8 cellular contexts compared by ENCODE assay signal in the genomic region with DNA sequence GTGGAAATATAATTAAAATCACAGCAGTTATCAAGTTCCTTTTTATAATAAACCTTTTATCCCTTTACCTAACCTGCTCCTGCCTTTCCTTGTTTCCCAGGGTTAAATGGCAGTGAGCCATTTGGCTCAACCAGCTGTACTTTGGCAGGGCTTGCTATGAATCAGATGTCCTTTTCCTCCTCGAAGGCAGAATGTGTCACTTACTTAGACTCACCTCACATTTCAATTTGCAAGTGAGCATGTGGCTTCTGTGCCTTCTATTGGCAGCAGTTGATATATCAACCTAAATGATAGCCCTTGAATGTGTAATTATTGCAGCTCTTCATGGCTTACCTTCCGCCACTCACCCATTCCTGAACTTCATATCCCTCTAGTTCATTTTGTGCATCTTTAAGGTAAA.
DNase-seq lines count a peak whose midpoint lies in the region; ATAC-seq and TF ChIP-seq lines count a peak whose summit lies in the region.

No MANE protein-coding gene starts in this region.

- no peaks in the 10 kb centered on the region for H3K36me3 ChIP-seq in MG63
- no peaks in the 10 kb centered on the region for H3K36me3 ChIP-seq in mammary epithelial cell (ENCODE audit: insufficient read depth, low read length)
- no peaks in the 10 kb centered on the region for H3K36me3 ChIP-seq in upper lobe of right lung

- WGBS in mammary epithelial cell (ENCODE audit: low coverage, missing lambda C conversion rate), result 25% methylated on average over 2 of the region's 2 CpGs

- no peak overlapping the region for H3K4me3 ChIP-seq in MG63
- H3K4me3 ChIP-seq in mammary epithelial cell (replicated peaks in 1 of 3; ENCODE audit: insufficient read depth in 1 of 3, low read depth in 2 of 3, low read length in 3 of 3), result no peak overlapping the region
- H3K4me3 ChIP-seq in upper lobe of right lung, result no peak overlapping the region

- CTCF ChIA-PET in mammary epithelial cell (lab: Charles Lee; ENCODE audit: low non-redundant PET), result no interaction called here

- dilution Hi-C loops in mammary epithelial cell (cut with HindIII; ENCODE audit: low sequenced_read_pairs), result no loop called here

- no peaks in the 10 kb centered on the region for H3K79me2 ChIP-seq in mammary epithelial cell (ENCODE audit: insufficient read depth, low read length)

- peak; percentile 75 for ATAC-seq in upper lobe of right lung
- ATAC-seq in GM21528 (IDR thresholded peaks at IDR 0.05; ENCODE audit: low FRiP score, unreplicated experiment), result no peak
- no peak for ATAC-seq in GM18861 (IDR thresholded peaks at IDR 0.05; ENCODE audit: unreplicated experiment)

- no peaks in the 10 kb centered on the region for H3K9me3 ChIP-seq in MG63
- H3K9me3 ChIP-seq in mammary epithelial cell (replicated peaks; ENCODE audit: insufficient read depth, low read length), result no peaks in the 10 kb centered on the region
- H3K9me3 ChIP-seq in upper lobe of right lung, result no peaks in the 10 kb centered on the region

- intact Hi-C loops in mammary epithelial cell (cut with micrococcal nuclease), result no loop called here
- intact Hi-C loops in upper lobe of right lung (cut with DNase I), result no loop called here

- no peak overlapping the region for H3K4me2 ChIP-seq in mammary epithelial cell (ENCODE audit: insufficient read depth, low read depth, low read length)

- peak; percentile 63 for DNase-seq in MG63
- peak; percentile 57 for DNase-seq in mammary epithelial cell
- peak; percentile 58 for DNase-seq in iris pigment epithelial cell (ENCODE audit: low read depth)
- DNase-seq in upper lobe of right lung, result no peak
- no peak for DNase-seq in SW 1271 (lab: John Stamatoyannopoulos, UW)
- no peak for DNase-seq in A172 (ENCODE audit: low spot score)

- H3K27ac ChIP-seq in mammary epithelial cell (ENCODE audit: insufficient read depth, low read depth, low read length) (no peak overlapping the region), upper lobe of right lung (no peak overlapping the region)

- in situ Hi-C loops in mammary epithelial cell (cut with MboI; ENCODE audit: low sequenced_read_pairs in 2 of 2), result loop anchor here in 1 of 2 donors (25.0 kb wide), 1 partner anchor 565 kb away; no protein-coding TSS in a partner anchor

- no peaks in the 10 kb centered on the region for H4K20me1 ChIP-seq in mammary epithelial cell (ENCODE audit: insufficient read depth, low read length)

- no TSS peak for BruUV-seq in mammary epithelial cell (replicated peaks; lab: Mats Ljungman, UMichigan)

- H3K27me3 ChIP-seq in MG63, result no peaks in the 10 kb centered on the region
- H3K27me3 ChIP-seq in mammary epithelial cell (ENCODE audit: insufficient read depth, low read length), result no peaks in the 10 kb centered on the region
- H3K27me3 ChIP-seq in upper lobe of right lung, result no peaks in the 10 kb centered on the region

- H3K4me1 ChIP-seq in mammary epithelial cell (ENCODE audit: insufficient read depth, low read length) (peaks cover 3% of the 10 kb centered on the region), upper lobe of right lung (peaks cover 15% of the 10 kb centered on the region)

- H2AFZ ChIP-seq in mammary epithelial cell (ENCODE audit: low read depth, low read length), result no peak overlapping the region

- no peak overlapping the region for H3K9ac ChIP-seq in mammary epithelial cell (ENCODE audit: insufficient read depth, low read length)

- TF ChIP-seq CTCF in mammary epithelial cell (conservative IDR thresholded peaks at IDR 0.05 in 1 of 2, IDR thresholded peaks at IDR 0.05 in 1 of 2; ENCODE audit: extremely low read depth in 1 of 2, insufficient read depth in 1 of 2, low read depth in 1 of 2, low read length in 2 of 2) (peak in 1 of 2 donors; percentile 30), upper lobe of right lung (IDR thresholded peaks at IDR 0.05) (no peak)

Comparison
In these comparisons a context has a peak if more than half of its experiments do, and no peak if none do; other contexts are left out.
1. DNase-seq: peak in MG63 (single experiment), mammary epithelial cell (single experiment) and iris pigment epithelial cell (single experiment); none in upper lobe of right lung (single experiment), SW 1271 (0 of 2) and A172 (single experiment).